In genomic region chr12:94327819-94328218, GRCh38 we compare ENCODE assay signal across 19 cellular contexts.
"Had no signal": no experiment of that assay in that cellular context is flagged by ENCODE, and none has a peak within 500 bp of the region (broad histone marks: within the 10 kb centered on the region; RNA-seq: fewer than 3 reads in every experiment).

No MANE protein-coding gene starts in this region.

- H3K27me3 Mint-ChIP-seq: activated naive CD8-positive, alpha-beta T cell treated with anti-CD3 and anti-CD28 coated beads for 36 hours had no signal

- H3K4me3 Mint-ChIP-seq: activated CD8-positive, alpha-beta T cell treated with anti-CD3 and anti-CD28 coated beads, Interleukin-2, amount 10 ng/mL, durations not matched to agents 7 days and 5 days; activated naive CD8-positive, alpha-beta T cell treated with anti-CD3 and anti-CD28 coated beads for 36 hours; nephron; T-helper 2 cell treated with Interferon-gamma antibody and Interleukin-4, amounts not matched to agents 5 μg/mL and 100 μg/mL, for 36 hours had no signal

- H3K9me3 Mint-ChIP-seq: activated naive CD8-positive, alpha-beta T cell treated with anti-CD3 and anti-CD28 coated beads for 36 hours had no signal

- H3K9me3 ChIP-seq: esophagus squamous epithelium, left ventricle myocardium inferior, psoas muscle, right lobe of liver, upper lobe of left lung had no signal

- H3K4me1 ChIP-seq: esophagus squamous epithelium, left ventricle myocardium inferior, psoas muscle, right lobe of liver, upper lobe of left lung had no signal

- FAIRE-seq: colon, kidney had no signal

- H3K27ac Mint-ChIP-seq: activated CD8-positive, alpha-beta T cell treated with anti-CD3 and anti-CD28 coated beads, Interleukin-2, amount 10 ng/mL, durations not matched to agents 7 days and 5 days; activated naive CD8-positive, alpha-beta T cell treated with anti-CD3 and anti-CD28 coated beads for 36 hours; nephron; T-helper 2 cell treated with Interferon-gamma antibody and Interleukin-4, amounts not matched to agents 5 μg/mL and 100 μg/mL, for 36 hours had no signal

- H3K27ac ChIP-seq: cardiac muscle cell, esophagus squamous epithelium, left ventricle myocardium inferior, psoas muscle, right lobe of liver, upper lobe of left lung had no signal

- H3K4me1 Mint-ChIP-seq: activated naive CD8-positive, alpha-beta T cell treated with anti-CD3 and anti-CD28 coated beads for 36 hours; nephron had no signal

- H3K4me3 ChIP-seq: cardiac muscle cell, esophagus squamous epithelium, left ventricle myocardium inferior, psoas muscle, right lobe of liver, upper lobe of left lung had no signal

- DNase-seq: activated CD4-positive, alpha-beta T cell treated with anti-CD3 and anti-CD28 coated beads for 1 hour; activated CD8-positive, alpha-beta T cell treated with anti-CD3 and anti-CD28 coated beads, Interleukin-2, amount 10 ng/mL, durations not matched to agents 7 days and 5 days; activated effector memory CD4-positive, alpha-beta T cell treated with anti-CD3 and anti-CD28 coated beads, Interleukin-2, amount 50 U/mL, for 16 hours; activated naive CD8-positive, alpha-beta T cell treated with anti-CD3 and anti-CD28 coated beads for 36 hours; aorta; esophagus squamous epithelium; kidney; left ventricle myocardium inferior; mesendoderm; psoas muscle; right lobe of liver; stimulated activated CD4-positive, alpha-beta T cell treated with anti-CD3 and anti-CD28 coated beads, Interleukin-12 subunit alpha, Interleukin-12 subunit beta, amount 100 ng/mL, for 4 hours; stimulated activated naive CD8-positive, alpha-beta T cell treated with anti-CD3 and anti-CD28 coated beads, Interleukin-15, Interleukin-2, amounts not matched to agents 100 U/mL and 50 U/mL, for 24 hours; SW 1271; upper lobe of left lung had no signal

- H3K27me3 ChIP-seq: cardiac muscle cell, esophagus squamous epithelium, right lobe of liver, upper lobe of left lung had no signal

- H3K36me3 ChIP-seq: right lobe of liver had no signal

- ATAC-seq: activated CD8-positive, alpha-beta T cell treated with anti-CD3 and anti-CD28 coated beads, Interleukin-2, amount 10 ng/mL, durations not matched to agents 7 days and 5 days; psoas muscle; right lobe of liver; stimulated activated naive CD8-positive, alpha-beta T cell treated with anti-CD3 and anti-CD28 coated beads, Interleukin-15, Interleukin-2, amounts not matched to agents 100 U/mL and 50 U/mL, for 24 hours had no signal
